2 cellular contexts compared by ENCODE assay signal in genomic region chr7:70596575-70596891, GRCh38.
TF ChIP-seq lines count a peak whose summit lies in the region.

No MANE protein-coding gene starts in this region.

TF ChIP-seq in SK-N-SH, 30 proteins besides CTCF, POLR2A, EP300 and RAD21 (continued from another document):
- TF ChIP-seq PBX3 (IDR thresholded peaks at IDR 0.05) (no peak), REST (IDR thresholded peaks at IDR 0.05; ENCODE audit: low read depth, low read length) (no peak), FOXM1 (IDR thresholded peaks at IDR 0.05; ENCODE audit: low read depth) (no peak), SIN3A (IDR thresholded peaks at IDR 0.05; ENCODE audit: borderline replicate concordance, low read depth, low read length) (no peak), ELF1 (IDR thresholded peaks at IDR 0.05) (no peak), TCF12 (IDR thresholded peaks at IDR 0.05) (no peak), NFIC (IDR thresholded peaks at IDR 0.05; ENCODE audit: borderline replicate concordance) (no peak), JUND (IDR thresholded peaks at IDR 0.05) (no peak), RFX5 (IDR thresholded peaks at IDR 0.05; ENCODE audit: low read length) (no peak), FOXJ3 (CRISPR knock-in tag; IDR thresholded peaks at IDR 0.05) (no peak), TEAD4 (IDR thresholded peaks at IDR 0.05; ENCODE audit: borderline replicate concordance, insufficient read depth) (no peak), RXRA (IDR thresholded peaks at IDR 0.05; ENCODE audit: borderline replicate concordance, low read depth) (no peak), EZH2phosphoT487 (IDR thresholded peaks at IDR 0.05; ENCODE audit: borderline replicate concordance, low read depth) (no peak), GABPA (IDR thresholded peaks at IDR 0.05; ENCODE audit: low read depth) (no peak), SMC3 (IDR thresholded peaks at IDR 0.05; ENCODE audit: low read depth, low read length) (no peak), POLR2AphosphoS5 (IDR thresholded peaks at IDR 0.05; ENCODE audit: low read depth, low read length) (no peak), FOSL2 (IDR thresholded peaks at IDR 0.05; ENCODE audit: borderline replicate concordance, low read depth) (no peak)
TF ChIP-seq in SK-N-SH: peak in this region for 0.

TF ChIP-seq in SK-N-SH treated with all-trans-retinoic acid at 6 μM for 48 hours, 23 proteins besides CTCF, POLR2A, EP300 and RAD21 (continued from another document):
- no peak for TF ChIP-seq CSDC2 (CRISPR knock-in tag; IDR thresholded peaks at IDR 0.05)
- no peak for TF ChIP-seq ZNF70 (CRISPR knock-in tag; IDR thresholded peaks at IDR 0.05)
- no peak for TF ChIP-seq ISL1 (CRISPR knock-in tag; IDR thresholded peaks at IDR 0.05)
- no peak for TF ChIP-seq GLIS3 (CRISPR knock-in tag; IDR thresholded peaks at IDR 0.05)
- TF ChIP-seq TSHZ2 (CRISPR knock-in tag; IDR thresholded peaks at IDR 0.05): no peak
- no peak for TF ChIP-seq RARB (CRISPR knock-in tag; IDR thresholded peaks at IDR 0.05)
- no peak for TF ChIP-seq CSRNP3 (CRISPR knock-in tag; IDR thresholded peaks at IDR 0.05)
- TF ChIP-seq TCF4 (CRISPR knock-in tag; IDR thresholded peaks at IDR 0.05; ENCODE audit: borderline replicate concordance): no peak
- no peak for TF ChIP-seq ESRRG (CRISPR knock-in tag; IDR thresholded peaks at IDR 0.05)
- TF ChIP-seq ZFP3 (CRISPR knock-in tag; IDR thresholded peaks at IDR 0.05): no peak
